14 cellular contexts compared by ENCODE assay signal in genomic region chr2:198297350-198297749, GRCh38.
DNase-seq lines count a peak whose midpoint lies in the region; ATAC-seq lines count a peak whose summit lies in the region.
"Had no signal": no experiment of that assay in that cellular context is flagged by ENCODE, and none has a peak within 500 bp of the region (broad histone marks: within the 10 kb centered on the region; RNA-seq: fewer than 3 reads in every experiment).

No MANE protein-coding gene starts in this region.

- H3K4me1 Mint-ChIP-seq in stimulated activated memory B cell treated with anti-CD40 and anti-IgM and Interleukin-4, amounts not matched to agents 10 μg/mL and 1 μg/mL and 100 μg/mL, for 72 hours: peaks cover 6% of the 10 kb centered on the region
- H3K4me1 Mint-ChIP-seq: nephron had no signal

- DNase-seq in NOMO-1 treated with DMSO at 0.1 percent for 48 hours (lab: John Stamatoyannopoulos, UW; ENCODE audit: unreplicated experiment): peak; percentile 60
- DNase-seq in HuH-7.5 (ENCODE audit: low spot score): no peak
- DNase-seq in left ventricle myocardium superior: no peak
- DNase-seq: NCI-H2029, Right ventricle myocardium superior, spleen had no signal

- H3K9me3 Mint-ChIP-seq in stimulated activated memory B cell treated with anti-CD40 and anti-IgM and Interleukin-4, amounts not matched to agents 10 μg/mL and 1 μg/mL and 100 μg/mL, for 72 hours: no peaks in the 10 kb centered on the region
- H3K9me3 Mint-ChIP-seq: CD14-positive monocyte; dendritic cell treated with granulocyte-macrophage colony-stimulating factor and Interleukin-4, amounts not matched to agents 40 ng/mL and 50 ng/mL, for 4 days; nephron had no signal

- intact Hi-C loops in left ventricle myocardium superior (cut with micrococcal nuclease): loop anchor here (5.0 kb wide), 2 partner anchors 495 to 575 kb away; partner anchors contain the start of gene PLCL1

- peak; percentile 88 for ATAC-seq in GM18868 (IDR thresholded peaks at IDR 0.05; ENCODE audit: unreplicated experiment)
- peak; percentile 12 for ATAC-seq in HG02870 (IDR thresholded peaks at IDR 0.05; ENCODE audit: unreplicated experiment)
- peak; percentile 65 for ATAC-seq in stimulated activated memory B cell treated with anti-CD40 and anti-IgM and Interleukin-4, amounts not matched to agents 10 μg/mL and 1 μg/mL and 100 μg/mL, for 72 hours
- no peak for ATAC-seq in HG03442 (IDR thresholded peaks at IDR 0.05; ENCODE audit: unreplicated experiment)
- ATAC-seq in left ventricle myocardium superior: no peak

- H3K4me3 Mint-ChIP-seq in stimulated activated memory B cell treated with anti-CD40 and anti-IgM and Interleukin-4, amounts not matched to agents 10 μg/mL and 1 μg/mL and 100 μg/mL, for 72 hours: no peak overlapping the region
- H3K4me3 Mint-ChIP-seq: activated CD8-positive, alpha-beta T cell treated with anti-CD3 and anti-CD28 coated beads, Interleukin-2, amount 10 ng/mL, durations not matched to agents 7 days and 5 days; CD14-positive monocyte; dendritic cell treated with granulocyte-macrophage colony-stimulating factor and Interleukin-4, amounts not matched to agents 40 ng/mL and 50 ng/mL, for 4 days; nephron had no signal

- H3K36me3 Mint-ChIP-seq in stimulated activated memory B cell treated with anti-CD40 and anti-IgM and Interleukin-4, amounts not matched to agents 10 μg/mL and 1 μg/mL and 100 μg/mL, for 72 hours: no peaks in the 10 kb centered on the region
- H3K36me3 Mint-ChIP-seq: CD14-positive monocyte had no signal

- peaks cover 18% of the 10 kb centered on the region for H3K27me3 Mint-ChIP-seq in stimulated activated memory B cell treated with anti-CD40 and anti-IgM and Interleukin-4, amounts not matched to agents 10 μg/mL and 1 μg/mL and 100 μg/mL, for 72 hours

- H3K27ac Mint-ChIP-seq in stimulated activated memory B cell treated with anti-CD40 and anti-IgM and Interleukin-4, amounts not matched to agents 10 μg/mL and 1 μg/mL and 100 μg/mL, for 72 hours: no peak overlapping the region
- H3K27ac Mint-ChIP-seq: activated CD8-positive, alpha-beta T cell treated with anti-CD3 and anti-CD28 coated beads, Interleukin-2, amount 10 ng/mL, durations not matched to agents 7 days and 5 days; CD14-positive monocyte; dendritic cell treated with granulocyte-macrophage colony-stimulating factor and Interleukin-4, amounts not matched to agents 40 ng/mL and 50 ng/mL, for 4 days; nephron had no signal

Comparison
In these comparisons a context has a peak if more than half of its experiments do, and no peak if none do; other contexts are left out.
1. ATAC-seq: peak in GM18868 (single experiment), HG02870 (single experiment) and stimulated activated memory B cell treated with anti-CD40 and anti-IgM and Interleukin-4, amounts not matched to agents 10 μg/mL and 1 μg/mL and 100 μg/mL, for 72 hours (single experiment); none in HG03442 (single experiment) and left ventricle myocardium superior (single experiment).